Comparison of ENCODE assay signal across 8 cellular contexts in the genomic region with DNA sequence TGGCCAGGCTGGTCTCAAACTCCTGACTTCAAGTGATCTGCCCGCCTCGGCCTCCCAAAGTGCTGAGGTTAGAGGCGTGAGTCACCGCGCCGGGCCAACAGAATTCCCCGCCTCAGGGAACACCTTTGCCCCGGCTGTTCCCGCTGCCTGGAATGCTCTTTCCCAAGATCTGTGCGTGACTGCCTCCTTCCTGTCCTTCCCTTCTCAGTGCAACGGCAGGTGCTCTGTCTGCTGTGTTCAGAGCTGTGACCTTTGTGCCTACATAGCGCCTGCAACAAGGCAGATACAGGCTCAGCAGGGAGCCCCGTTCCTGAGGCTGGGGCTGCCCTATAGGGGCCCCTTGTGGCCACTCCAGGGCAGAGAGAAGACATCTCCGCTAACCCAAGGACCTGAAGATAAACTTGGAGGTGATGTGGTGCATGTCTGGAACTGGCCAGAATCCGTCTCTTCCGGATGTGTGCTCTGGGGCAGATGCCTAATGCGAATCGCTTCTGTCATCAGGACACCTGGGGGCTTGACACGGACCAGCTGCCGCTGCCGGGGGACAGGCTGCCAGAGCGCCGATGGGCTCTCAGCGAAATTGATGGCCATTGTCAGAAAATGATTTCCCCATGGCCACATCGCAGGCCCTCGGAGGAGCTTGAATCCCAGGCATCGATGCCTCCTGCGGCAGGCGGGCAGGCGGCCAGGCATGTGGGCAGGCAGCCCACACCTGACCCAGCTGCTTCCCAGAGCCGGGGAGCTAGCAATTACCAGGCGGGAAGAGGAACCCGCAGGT. TPM values are rescaled to one million over a fixed set of nuclear protein-coding genes. Genes with fewer than 3 reads are reported as not detected.
DNase-seq lines count a peak whose midpoint lies in the region; ATAC-seq and TF ChIP-seq lines count a peak whose summit lies in the region.

No MANE protein-coding gene starts in this region.

- no peaks in the 10 kb centered on the region for H3K27me3 Mint-ChIP-seq in activated T-cell treated with anti-CD3 and anti-CD28 coated beads, Interleukin-2, amount 50 U/mL, for 72 hours (ENCODE audit: low read depth)

- no peak for TF ChIP-seq POLR2A in gastrocnemius medialis (IDR thresholded peaks at IDR 0.05)

- H3K36me3 ChIP-seq in BE2C (no peaks in the 10 kb centered on the region), gastrocnemius medialis (no peaks in the 10 kb centered on the region), tibial artery (no peaks in the 10 kb centered on the region)

- no peak overlapping the region for H3K27ac ChIP-seq in gastrocnemius medialis
- H3K27ac ChIP-seq in tibial artery = no peak overlapping the region

- H3K4me3 Mint-ChIP-seq in activated T-cell treated with anti-CD3 and anti-CD28 coated beads, Interleukin-2, amount 50 U/mL, for 72 hours = no peak overlapping the region

- DNase-seq in BE2C (peak; percentile 90), GM13977 (ENCODE audit: low spot score) (peak; percentile 57), NCI-H524 (lab: John Stamatoyannopoulos, UW) (peak; percentile 64 to 85), left cardiac atrium (no peak), gastrocnemius medialis (peak in 1 of 2 donors; percentile 21), tibial artery (no peak)
- DNase-seq in activated T-cell treated with anti-CD3 and anti-CD28 coated beads, Interleukin-2, amount 50 U/mL, for 72 hours = peak; percentile 36 to 41
- no peak for DNase-seq in activated CD8-positive, alpha-beta memory T cell treated with anti-CD3 and anti-CD28 coated beads, Interleukin-2, amount 50 U/mL, for 48 hours

- TF ChIP-seq CTCF in BE2C (IDR thresholded peaks at IDR 0.05; ENCODE audit: low read depth, low read length) (peak; percentile 75), GM13977 (IDR thresholded peaks at IDR 0.05; ENCODE audit: extremely low read depth, insufficient read depth, missing control alignments) (peak; percentile 55), gastrocnemius medialis (IDR thresholded peaks at IDR 0.05 in 4 of 5, conservative IDR thresholded peaks at IDR 0.05 in 1 of 5) (peak in 3 of 5 experiments; percentile 18 to 38 (median 22)), tibial artery (IDR thresholded peaks at IDR 0.05) (peak in 1 of 2 experiments; percentile 12)

- H3K9me3 Mint-ChIP-seq in activated T-cell treated with anti-CD3 and anti-CD28 coated beads, Interleukin-2, amount 50 U/mL, for 72 hours = no peaks in the 10 kb centered on the region

- peak overlapping the region; percentile 7; the same call in 1 of the 2 replicates for H3K4me3 ChIP-seq in BE2C (ENCODE audit: low read depth, low read length)
- no peak overlapping the region for H3K4me3 ChIP-seq in gastrocnemius medialis
- no peak overlapping the region for H3K4me3 ChIP-seq in tibial artery

- intact Hi-C loops in left cardiac atrium (cut with DNase I) = no loop called here
- intact Hi-C loops in gastrocnemius medialis (cut with DNase I; ENCODE audit: low total_unique reads) = no loop called here
- intact Hi-C loops in tibial artery (cut with DNase I; ENCODE audit: low total_unique reads) = no loop called here

- no peaks in the 10 kb centered on the region for H3K36me3 Mint-ChIP-seq in activated T-cell treated with anti-CD3 and anti-CD28 coated beads, Interleukin-2, amount 50 U/mL, for 72 hours (ENCODE audit: insufficient read depth in 2 of 2)

- no peak overlapping the region for H3K27ac Mint-ChIP-seq in activated T-cell treated with anti-CD3 and anti-CD28 coated beads, Interleukin-2, amount 50 U/mL, for 72 hours

- peak; percentile 46 to 72 for ATAC-seq in activated T-cell treated with anti-CD3 and anti-CD28 coated beads, Interleukin-2, amount 50 U/mL, for 72 hours (replicated peaks in 1 of 2)
- peak; percentile 24 to 54 for ATAC-seq in left cardiac atrium
- peak in 1 of 2 donors; percentile 44 for ATAC-seq in gastrocnemius medialis

- H3K9me3 ChIP-seq in BE2C (no peaks in the 10 kb centered on the region), gastrocnemius medialis (no peaks in the 10 kb centered on the region), tibial artery (no peaks in the 10 kb centered on the region)

- peaks cover 32% of the 10 kb centered on the region for H3K4me1 Mint-ChIP-seq in activated T-cell treated with anti-CD3 and anti-CD28 coated beads, Interleukin-2, amount 50 U/mL, for 72 hours (ENCODE audit: low read depth)

- in situ Hi-C loops in GM13977 (cut with MboI; ENCODE audit: low pct_unique_long_range_greater_than_20kb, low sequenced_read_pairs, unreplicated experiment) (no loop called here), gastrocnemius medialis (cut with MboI; ENCODE audit: low sequenced_read_pairs in 4 of 4) (no loop called here)

- H3K4me1 ChIP-seq in BE2C (peaks cover 42% of the 10 kb centered on the region), gastrocnemius medialis (no peaks in the 10 kb centered on the region), tibial artery (peaks cover 0 to 48% (median 0%) of the 10 kb centered on the region in 4 donors)

- H3K27me3 ChIP-seq in BE2C (no peaks in the 10 kb centered on the region), gastrocnemius medialis (peaks cover 16 to 29% (median 21%) of the 10 kb centered on the region in 3 donors), tibial artery (peaks cover 0 to 69% of the 10 kb centered on the region in 2 donors)

RNA-seq across cellular contexts. Expression of a gene that starts 43.5 kb away (rescaled TPM):
- polyA plus RNA-seq in BE2C (2012; ENCODE audit: insufficient read depth, insufficient read length, low read depth) = 73.0 TPM
- 10 to 100 TPM; 64.0 to 82.8 TPM for total RNA-seq in activated T-cell treated with anti-CD3 and anti-CD28 coated beads, Interleukin-2, amount 50 U/mL, for 72 hours
- 10 to 100 TPM; 13.9 to 18.2 TPM for total RNA-seq in left cardiac atrium
- total RNA-seq in gastrocnemius medialis = 10 to 100 TPM in 3 of 4 donors, 1 to 10 TPM in 1; 9.9 to 14.4 (median 12.4) TPM

Comparison
In these comparisons a context has a peak if more than half of its experiments do, and no peak if none do; other contexts are left out.
1. DNase-seq: peak in BE2C (single experiment), GM13977 (single experiment), NCI-H524 (2 of 2) and activated T-cell treated with anti-CD3 and anti-CD28 coated beads, Interleukin-2, amount 50 U/mL, for 72 hours (2 of 2); none in left cardiac atrium (single experiment), activated CD8-positive, alpha-beta memory T cell treated with anti-CD3 and anti-CD28 coated beads, Interleukin-2, amount 50 U/mL, for 48 hours (single experiment) and tibial artery (0 of 2).